ENCODE assay signal across 32 cellular contexts in genomic region chr4:7390906-7391636, GRCh38. TPM values are rescaled to one million over a fixed set of nuclear protein-coding genes. Genes with fewer than 3 reads are reported as not detected.
A peak's percentile ranks its signal among the peaks of the same experiment; 100 is the strongest.
DNase-seq lines count a peak whose midpoint lies in the region; ATAC-seq and TF ChIP-seq lines count a peak whose summit lies in the region.
"Had no signal": no experiment of that assay in that cellular context is flagged by ENCODE, and none has a peak within 500 bp of the region (broad histone marks: within the 10 kb centered on the region; RNA-seq: fewer than 3 reads in every experiment).

No MANE protein-coding gene starts in this region.

- H3K4me3 Mint-ChIP-seq in chondrocyte (ENCODE audit: unreplicated experiment) (no peak overlapping the region), neural progenitor cell (no peak overlapping the region)
- H3K4me3 Mint-ChIP-seq: activated naive CD4-positive, alpha-beta T cell treated with anti-CD3 and anti-CD28 coated beads, Interleukin-2, amount 50 U/mL, for 24 hours; effector memory CD8-positive, alpha-beta T cell; T-helper 1 cell treated with Interleukin-12 subunit alpha and Interleukin-12 subunit beta and Interleukin-4 antibody, amounts not matched to agents 30 μg/mL and 1 μg/mL, for 36 hours had no signal

- no peak overlapping the region for H3K4me2 ChIP-seq in neural progenitor cell

- intact Hi-C loops in cardiac septum (cut with DNase I) (no loop called here), left cardiac atrium (cut with DNase I) (no loop called here)

- no peaks in the 10 kb centered on the region for H3K27me3 ChIP-seq in neural progenitor cell
- H3K27me3 ChIP-seq: colonic mucosa, SJSA1, transverse colon had no signal

- H3K27ac ChIP-seq in neural progenitor cell, result no peak overlapping the region
- H3K27ac ChIP-seq: C4-2B, colonic mucosa, foreskin keratinocyte, left lung, SJSA1, transverse colon had no signal

- H3K79me2 ChIP-seq in neural progenitor cell (ENCODE audit: low read depth), result no peaks in the 10 kb centered on the region

- H3K9ac ChIP-seq in neural progenitor cell, result no peak overlapping the region

- H3K36me3 ChIP-seq in neural progenitor cell, result no peaks in the 10 kb centered on the region
- H3K36me3 ChIP-seq: colonic mucosa, left lung, SJSA1, transverse colon had no signal

- H3K4me3 ChIP-seq in neural progenitor cell, result no peak overlapping the region
- H3K4me3 ChIP-seq: colonic mucosa, left lung, SJSA1, transverse colon had no signal

- ATAC-seq in left cardiac atrium, result no peak
- ATAC-seq in HG02588 (IDR thresholded peaks at IDR 0.05; ENCODE audit: unreplicated experiment), result no peak
- ATAC-seq in GM21515 (IDR thresholded peaks at IDR 0.05; ENCODE audit: unreplicated experiment), result no peak
- ATAC-seq: effector memory CD8-positive, alpha-beta T cell; esophagus mucosa; foreskin keratinocyte; left lung had no signal

- peaks cover 1% of the 10 kb centered on the region for H3K36me3 Mint-ChIP-seq in chondrocyte (ENCODE audit: low read depth)
- no peaks in the 10 kb centered on the region for H3K36me3 Mint-ChIP-seq in neural progenitor cell
- H3K36me3 Mint-ChIP-seq: activated naive CD4-positive, alpha-beta T cell treated with anti-CD3 and anti-CD28 coated beads, Interleukin-2, amount 50 U/mL, for 24 hours had no signal

- H2AFZ ChIP-seq in neural progenitor cell (replicated peaks), result no peak overlapping the region

- H3F3A ChIP-seq in neural progenitor cell (ENCODE audit: low read depth), result peaks cover 10% of the 10 kb centered on the region

- H4K20me1 ChIP-seq in neural progenitor cell (ENCODE audit: low read depth), result no peaks in the 10 kb centered on the region

- TF ChIP-seq CTCF in chondrocyte (IDR thresholded peaks at IDR 0.05) (no peak), neural progenitor cell (IDR thresholded peaks at IDR 0.05) (no peak)

- H3K27ac Mint-ChIP-seq in chondrocyte (ENCODE audit: unreplicated experiment) (no peak overlapping the region), neural progenitor cell (peak overlapping the region; percentile 83)
- H3K27ac Mint-ChIP-seq: T-helper 1 cell treated with Interleukin-12 subunit alpha and Interleukin-12 subunit beta and Interleukin-4 antibody, amounts not matched to agents 30 μg/mL and 1 μg/mL, for 36 hours had no signal

- peak; percentile 59 for DNase-seq in cardiac septum (ENCODE audit: low spot score)
- DNase-seq in left cardiac atrium, result no peak
- peak; percentile 49 for DNase-seq in chondrocyte (ENCODE audit: low spot score)
- no peak for DNase-seq in neural progenitor cell (ENCODE audit: low spot score)
- DNase-seq in NCI-H774 (lab: John Stamatoyannopoulos, UW), result no peak
- DNase-seq: activated CD4-positive, CD25-positive, alpha-beta regulatory T cell treated with anti-CD3 and anti-CD28 coated beads, Interleukin-2, amount 50 U/mL, for 72 hours; amygdala; Caco-2; colonic mucosa; effector memory CD8-positive, alpha-beta T cell; foreskin keratinocyte; GF-D8; HCEC 1CT; NCI-H1105 treated with DMSO at 0.1 percent for 48 hours; NCI-H2029; NCI-H226; NCI-H748 treated with DMSO at 0.1 percent for 48 hours; occipital lobe; small intestine; transverse colon had no signal

- peaks cover 35% of the 10 kb centered on the region for H3K4me1 ChIP-seq in neural progenitor cell
- H3K4me1 ChIP-seq: Caco-2, colonic mucosa, foreskin keratinocyte, left lung, SJSA1, transverse colon had no signal

- peaks cover 18% of the 10 kb centered on the region for H3K4me1 Mint-ChIP-seq in chondrocyte (ENCODE audit: low read depth)
- H3K4me1 Mint-ChIP-seq in neural progenitor cell, result peaks cover 58% of the 10 kb centered on the region
- H3K4me1 Mint-ChIP-seq: activated naive CD4-positive, alpha-beta T cell treated with anti-CD3 and anti-CD28 coated beads, Interleukin-2, amount 50 U/mL, for 24 hours had no signal

- H3K27me3 Mint-ChIP-seq in chondrocyte (ENCODE audit: low read depth) (peaks cover 31% of the 10 kb centered on the region), neural progenitor cell (ENCODE audit: insufficient read depth, low read depth) (peaks cover 11% of the 10 kb centered on the region)

- H3K9me3 Mint-ChIP-seq in chondrocyte (ENCODE audit: low read depth) (no peaks in the 10 kb centered on the region), neural progenitor cell (no peaks in the 10 kb centered on the region)
- H3K9me3 Mint-ChIP-seq: activated naive CD4-positive, alpha-beta T cell treated with anti-CD3 and anti-CD28 coated beads, Interleukin-2, amount 50 U/mL, for 24 hours had no signal

- H3K9me3 ChIP-seq in neural progenitor cell (ENCODE audit: low read depth), result no peaks in the 10 kb centered on the region
- H3K9me3 ChIP-seq: Caco-2, colonic mucosa, left lung, SJSA1, transverse colon had no signal

RNA-seq across cellular contexts. Expression of gene PSAPL1, which starts 43.7 kb away (rescaled TPM):
- total RNA-seq in cardiac septum (not detected), left cardiac atrium (not detected), chondrocyte (not detected in 3 replicates), neural progenitor cell (ENCODE audit: low replicate concordance) (0.06 TPM in 1 of 2 replicates, not detected in the other)
- total RNA-seq: activated CD8-positive, alpha-beta memory T cell treated with anti-CD3 and anti-CD28 coated beads for 36 hours; bronchial epithelial cell; colonic mucosa; esophagus mucosa; foreskin keratinocyte; HT1080; occipital lobe; RPMI7951; SJSA1; transverse colon had no signal

Comparison
In these comparisons a context has a peak if more than half of its experiments do, and no peak if none do; other contexts are left out.
1. DNase-seq: peak in cardiac septum (single experiment) and chondrocyte (single experiment); none in left cardiac atrium (single experiment), neural progenitor cell (single experiment) and NCI-H774 (single experiment).